17 cellular contexts compared by ENCODE assay signal in the genomic region with DNA sequence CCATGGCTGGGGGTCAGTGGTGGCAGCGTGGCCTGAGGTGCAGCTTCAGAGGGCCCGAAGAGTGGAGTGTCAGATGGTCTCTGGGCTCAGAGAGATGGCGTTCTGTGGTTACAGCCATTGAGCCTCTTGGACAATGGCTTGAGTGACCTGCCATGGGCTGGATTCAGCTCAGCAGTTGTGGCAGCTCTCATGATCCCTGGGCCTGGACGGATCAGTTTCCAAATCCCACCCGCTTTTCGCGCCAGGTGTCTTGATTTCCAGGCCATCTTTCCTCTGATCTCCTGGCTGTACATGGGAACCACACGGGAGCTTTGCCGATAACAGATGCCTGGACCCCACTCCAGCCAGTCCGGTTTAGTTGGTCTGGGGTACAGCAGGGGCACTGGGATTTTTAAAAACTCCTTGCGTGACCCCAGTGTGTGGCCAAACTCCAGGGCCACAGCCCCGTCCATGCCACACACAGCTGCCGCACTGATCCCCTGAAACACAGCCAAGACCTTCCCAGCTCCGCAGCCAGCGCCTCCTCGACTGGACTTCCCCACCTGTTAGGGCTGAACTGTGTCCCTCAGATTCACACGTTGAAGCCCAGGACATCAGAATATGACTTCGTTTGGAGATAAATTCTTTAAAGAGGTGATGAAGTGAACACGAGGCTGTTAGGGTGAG.
"Had no signal": no experiment of that assay in that cellular context is flagged by ENCODE, and none has a peak within 500 bp of the region (broad histone marks: within the 10 kb centered on the region; RNA-seq: fewer than 3 reads in every experiment).

No MANE protein-coding gene starts in this region.

- H3K27ac ChIP-seq: esophagus muscularis mucosa, heart right ventricle had no signal

- H3K4me2 ChIP-seq: smooth muscle cell had no signal

- H3K27ac Mint-ChIP-seq: activated CD4-positive, alpha-beta memory T cell treated with anti-CD3 and anti-CD28 coated beads for 36 hours; activated naive CD8-positive, alpha-beta T cell; activated T-helper 1 cell treated with anti-CD3 and anti-CD28 coated beads, Interleukin-12 subunit alpha, Interleukin-12 subunit beta, Interleukin-2, Interleukin-4 antibody, amounts not matched to agents 30 ng/mL and 10 ng/mL and 1 ng/mL, durations not matched to agents 14 hours and 24 hours and 36 hours; immature natural killer cell; natural killer cell had no signal

- H3K4me3 Mint-ChIP-seq: activated CD4-positive, alpha-beta memory T cell treated with anti-CD3 and anti-CD28 coated beads for 36 hours; activated naive CD8-positive, alpha-beta T cell; activated T-helper 1 cell treated with anti-CD3 and anti-CD28 coated beads, Interleukin-12 subunit alpha, Interleukin-12 subunit beta, Interleukin-2, Interleukin-4 antibody, amounts not matched to agents 30 ng/mL and 10 ng/mL and 1 ng/mL, durations not matched to agents 14 hours and 24 hours and 36 hours; immature natural killer cell; natural killer cell; stimulated activated naive B cell treated with anti-CD40 and anti-IgM and Interleukin-4, amounts not matched to agents 10 μg/mL and 1 μg/mL and 100 μg/mL, for 72 hours had no signal

- H3K4me1 Mint-ChIP-seq: immature natural killer cell, natural killer cell had no signal

- H3K9me3 ChIP-seq: esophagus muscularis mucosa had no signal

- ATAC-seq: heart right ventricle, natural killer cell had no signal

- H3K9me3 Mint-ChIP-seq: activated T-helper 1 cell treated with anti-CD3 and anti-CD28 coated beads, Interleukin-12 subunit alpha, Interleukin-12 subunit beta, Interleukin-2, Interleukin-4 antibody, amounts not matched to agents 30 ng/mL and 10 ng/mL and 1 ng/mL, durations not matched to agents 14 hours and 24 hours and 36 hours; immature natural killer cell; natural killer cell had no signal

- H3K36me3 ChIP-seq: esophagus muscularis mucosa, heart right ventricle had no signal

- H3K36me3 Mint-ChIP-seq: activated CD4-positive, alpha-beta memory T cell treated with anti-CD3 and anti-CD28 coated beads for 36 hours; immature natural killer cell; natural killer cell had no signal

- H3K27me3 ChIP-seq: esophagus muscularis mucosa, heart right ventricle had no signal

- H3K4me3 ChIP-seq: esophagus muscularis mucosa, heart right ventricle, smooth muscle cell had no signal

- DNase-seq: activated CD4-positive, alpha-beta memory T cell treated with anti-CD3 and anti-CD28 coated beads for 36 hours; activated CD4-positive, alpha-beta T cell treated with anti-CD3 and anti-CD28 coated beads for 4 hours; activated gamma-delta T cell treated with Interleukin-2 at 50 U/mL for 16 hours; activated T-cell treated with anti-CD3 and anti-CD28 coated beads for 4 hours; dermis blood vessel endothelial cell; effector memory CD4-positive, alpha-beta T cell; heart right ventricle; immature natural killer cell; mesendoderm; natural killer cell; occipital lobe; stimulated activated CD4-positive, alpha-beta T cell treated with anti-CD3 and anti-CD28 coated beads, Interleukin-4, amount 100 ng/mL, for 24 hours; stimulated activated naive B cell treated with anti-CD40 and anti-IgM and Interleukin-4, amounts not matched to agents 10 μg/mL and 1 μg/mL and 100 μg/mL, for 72 hours had no signal

- H3K27me3 Mint-ChIP-seq: activated naive CD8-positive, alpha-beta T cell had no signal
